Comparison of ENCODE assay signal across 1 cellular context in the genomic region with DNA sequence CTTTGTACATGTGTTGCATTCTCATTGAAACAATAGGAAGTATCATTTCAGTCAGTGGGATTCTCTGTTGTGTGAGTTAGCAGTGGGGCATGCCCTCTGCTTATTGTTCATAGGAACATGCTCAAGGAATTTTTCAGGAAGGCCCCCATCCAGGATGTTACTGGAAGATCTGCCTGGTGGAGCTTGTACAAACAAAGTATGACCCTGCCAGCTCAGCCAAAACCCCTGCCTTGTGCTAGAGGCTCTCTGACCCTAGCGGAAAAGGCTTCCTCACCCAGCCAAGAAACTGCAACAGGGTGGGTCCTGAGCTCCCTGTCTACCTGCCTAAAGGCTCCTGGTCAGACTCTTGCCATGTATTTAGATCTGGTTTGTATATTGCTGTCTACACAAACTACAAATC.
A peak's percentile ranks its signal among the peaks of the same experiment; 100 is the strongest.
TF ChIP-seq lines count a peak whose summit lies in the region.

No MANE protein-coding gene starts in this region.

TF ChIP-seq in endothelial cell of umbilical vein, 7 proteins besides CTCF, POLR2A, EP300 and RAD21:
- TF ChIP-seq FOS (IDR thresholded peaks at IDR 0.05; ENCODE audit: borderline replicate concordance, insufficient read depth, low read length) (peak; percentile 51), EZH2 (IDR thresholded peaks at IDR 0.05; ENCODE audit: borderline replicate concordance, low read depth, low read length, severe bottlenecking) (no peak), GATA2 (IDR thresholded peaks at IDR 0.05; ENCODE audit: insufficient read depth, insufficient read length, low read depth, low read length) (peak; percentile 52), MYC (IDR thresholded peaks at IDR 0.05; ENCODE audit: low read depth, low read length) (no peak), POLR2AphosphoS5 (IDR thresholded peaks at IDR 0.05; ENCODE audit: insufficient read depth, low read depth, low read length) (peak; percentile 77), JUN (IDR thresholded peaks at IDR 0.05; ENCODE audit: borderline replicate concordance, insufficient read depth, insufficient read length, low read depth) (peak; percentile 35)
- TF ChIP-seq, protein P1, sequence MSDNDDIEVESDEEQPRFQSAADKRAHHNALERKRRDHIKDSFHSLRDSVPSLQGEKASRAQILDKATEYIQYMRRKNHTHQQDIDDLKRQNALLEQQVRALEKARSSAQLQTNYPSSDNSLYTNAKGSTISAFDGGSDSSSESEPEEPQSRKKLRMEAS (IDR thresholded peaks at IDR 0.05; ENCODE audit: insufficient read depth, insufficient read length): no peak
